8 cellular contexts compared by ENCODE assay signal in the genomic region with DNA sequence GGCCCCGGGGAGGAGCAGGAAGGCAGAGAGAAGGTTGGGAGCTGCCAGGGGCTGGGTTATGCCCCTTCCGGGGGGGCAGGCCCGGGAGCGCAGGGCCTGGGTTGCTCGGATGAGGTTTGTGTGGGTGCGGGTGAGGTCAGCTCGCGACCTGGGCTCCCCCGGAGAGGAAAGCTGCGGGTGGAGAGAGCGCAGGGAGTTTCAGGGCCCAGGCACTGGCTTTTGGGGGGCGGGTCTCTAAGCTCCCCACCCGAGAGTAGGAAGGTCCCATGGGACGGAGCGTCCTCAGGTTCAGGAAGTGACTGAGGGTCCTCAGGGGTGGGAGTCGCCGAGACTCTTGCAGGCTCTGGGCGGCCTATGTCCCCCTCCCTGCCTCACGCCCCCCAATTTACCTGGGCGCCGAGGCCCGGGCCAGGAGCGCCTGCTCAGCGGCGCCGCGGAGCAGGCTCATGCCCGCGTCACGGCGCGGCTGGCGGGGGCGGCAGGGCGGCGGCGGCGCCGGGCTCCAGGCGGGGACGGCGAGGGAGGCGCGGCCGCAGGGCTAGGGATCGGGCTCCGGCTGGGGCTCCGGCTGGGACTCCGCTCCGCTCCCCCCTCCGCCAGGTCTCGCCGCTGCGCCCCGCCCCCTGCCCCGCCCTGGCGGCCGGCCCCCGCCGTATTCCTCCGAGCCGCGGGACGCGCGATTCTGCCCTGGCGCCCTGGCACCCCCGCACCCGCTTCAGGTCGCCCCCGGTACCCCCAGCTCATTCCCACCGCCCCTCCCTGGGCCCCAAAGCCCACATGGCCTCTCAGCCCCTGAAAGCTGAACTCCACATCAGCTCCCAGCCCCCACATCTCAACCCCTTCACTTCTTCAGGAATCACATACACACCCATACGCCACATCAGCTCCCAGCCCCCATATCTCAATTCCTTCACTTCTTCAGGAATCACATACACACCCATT. TPM values are rescaled to one million over a fixed set of nuclear protein-coding genes. Genes with fewer than 3 reads are reported as not detected.
A peak's percentile ranks its signal among the peaks of the same experiment; 100 is the strongest.
DNase-seq lines count a peak whose midpoint lies in the region; ATAC-seq and TF ChIP-seq lines count a peak whose summit lies in the region.

A gene (minus strand): TSS at position 578 of the 942 bp plus-strand sequence. CDS start 6,986 bp downstream, outside the sequence.

- H3K9me3 ChIP-seq in adipocyte (ENCODE audit: control insufficient read depth, low read length): no peaks in the 10 kb centered on the region
- H3K9me3 ChIP-seq in heart left ventricle: no peaks in the 10 kb centered on the region

- TF ChIP-seq POLR2A in heart left ventricle (IDR thresholded peaks at IDR 0.05): no peak

- H3K27ac ChIP-seq in heart left ventricle: peak within 1 kb of the TSS in 9 of 12 donors; percentile 52 to 83 (median 74)

- WGBS in heart left ventricle, 4 donors: 0 to 2% (median 1%) methylated on average over 23 to 73 of the region's 73 CpGs

- H3K36me3 ChIP-seq in adipocyte (ENCODE audit: control insufficient read depth, insufficient read depth, low read length, severe bottlenecking) (no peaks in the 10 kb centered on the region), heart left ventricle (no peaks in the 10 kb centered on the region)

- peaks cover 24% of the 10 kb centered on the region for H3K4me1 Mint-ChIP-seq in type B pancreatic cell (ENCODE audit: unreplicated experiment)

- TF ChIP-seq CTCF in heart left ventricle (IDR thresholded peaks at IDR 0.05) (no peak), type B pancreatic cell (conservative IDR thresholded peaks at IDR 0.05) (no peak)

- H3K9me3 Mint-ChIP-seq in type B pancreatic cell: no peaks in the 10 kb centered on the region

- TF ChIP-seq EP300 in Ishikawa (IDR thresholded peaks at IDR 0.05; ENCODE audit: borderline replicate concordance): no peak

- peak within 1 kb of the TSS; percentile 88 for H3K9ac ChIP-seq in adipocyte (ENCODE audit: low read length)

- H3K36me3 Mint-ChIP-seq in type B pancreatic cell: no peaks in the 10 kb centered on the region

- peak within 1 kb of the TSS; percentile 87 for H3K4me3 ChIP-seq in adipocyte (ENCODE audit: low read length)
- peak within 1 kb of the TSS; percentile 39 to 97 (median 82) for H3K4me3 ChIP-seq in heart left ventricle

- H3K4me3 Mint-ChIP-seq in type B pancreatic cell: peak within 1 kb of the TSS; percentile 93

- H3K4me1 ChIP-seq in adipocyte (ENCODE audit: control insufficient read depth, insufficient read depth, low read length): peaks cover 13% of the 10 kb centered on the region
- peaks cover 0 to 24% (median 19%) of the 10 kb centered on the region in 12 donors for H3K4me1 ChIP-seq in heart left ventricle

- no peak for TF ChIP-seq RAD21 in Ishikawa (IDR thresholded peaks at IDR 0.05; ENCODE audit: low read depth)

- H3K27me3 ChIP-seq in adipocyte (replicated peaks; ENCODE audit: control insufficient read depth, insufficient read depth, low read length) (no peaks in the 10 kb centered on the region), heart left ventricle (no peaks in the 10 kb centered on the region)

- H3K27ac Mint-ChIP-seq in type B pancreatic cell: peak within 1 kb of the TSS; percentile 67

- no peaks in the 10 kb centered on the region for H3K27me3 Mint-ChIP-seq in type B pancreatic cell

- DNase-seq in DMS114 treated with DMSO at 0.1 percent for 48 hours (lab: John Stamatoyannopoulos, UW; ENCODE audit: unreplicated experiment): peak; percentile 31
- DNase-seq in T follicular helper cell (ENCODE audit: low read depth): peak; percentile 74
- peak; percentile 93 for DNase-seq in adipocyte (ENCODE audit: low read depth)
- DNase-seq in heart left ventricle: peak; percentile 83 to 92 (median 85)
- peak; percentile 94 for DNase-seq in posterior vena cava (ENCODE audit: low spot score)
- DNase-seq in type B pancreatic cell (ENCODE audit: extremely low spot score, unreplicated experiment): peak; percentile 83

- intact Hi-C loops in heart left ventricle (cut with DNase I): no loop called here
- intact Hi-C loops in posterior vena cava (cut with DNase I): no loop called here

- ATAC-seq in GM21515 (IDR thresholded peaks at IDR 0.05; ENCODE audit: unreplicated experiment) (peak; percentile 77), heart left ventricle (peak; percentile 70 to 97 (median 94))

TF ChIP-seq in Ishikawa, 13 proteins besides CTCF, POLR2A, EP300 and RAD21:
- TF ChIP-seq, protein P1, sequence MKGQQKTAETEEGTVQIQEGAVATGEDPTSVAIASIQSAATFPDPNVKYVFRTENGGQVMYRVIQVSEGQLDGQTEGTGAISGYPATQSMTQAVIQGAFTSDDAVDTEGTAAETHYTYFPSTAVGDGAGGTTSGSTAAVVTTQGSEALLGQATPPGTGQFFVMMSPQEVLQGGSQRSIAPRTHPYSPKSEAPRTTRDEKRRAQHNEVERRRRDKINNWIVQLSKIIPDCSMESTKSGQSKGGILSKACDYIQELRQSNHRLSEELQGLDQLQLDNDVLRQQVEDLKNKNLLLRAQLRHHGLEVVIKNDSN (IDR thresholded peaks at IDR 0.05): no peak
- peak; percentile 38; the same call in 1 of the 2 replicates for TF ChIP-seq TAF1 (IDR thresholded peaks at IDR 0.05; ENCODE audit: low read depth)

RNA-seq across cellular contexts. Expression of the gene that starts here (rescaled TPM):
- total RNA-seq in heart left ventricle (10 to 100 TPM in 3 of 9 donors, 1 to 10 TPM in 6; 6.4 to 14.8 (median 7.9) TPM), posterior vena cava (10 to 100 TPM; 29.2 to 31.1 TPM), type B pancreatic cell (ENCODE audit: low replicate concordance) (33.3 and 72.0 TPM in 2 replicates)
- 1 to 10 TPM; 5.9 to 6.7 TPM for polyA plus RNA-seq in heart left ventricle

Comparison
In these comparisons a context has a peak if more than half of its experiments do, and no peak if none do; other contexts are left out.
1. Peak in every context shown above with its lines: DNase-seq, ATAC-seq, H3K4me3 ChIP-seq and H3K27ac ChIP-seq.
2. DNase-seq: peak in every context shown above with its lines; median percentile 94 in posterior vena cava; 93 in adipocyte; 85 in heart left ventricle; 83 in type B pancreatic cell; 74 in T follicular helper cell; 31 in DMS114 treated with DMSO at 0.1 percent for 48 hours.